ENCODE assay signal across 32 cellular contexts in genomic region chr2:30897539-30897938, GRCh38.
"Had no signal": no experiment of that assay in that cellular context is flagged by ENCODE, and none has a peak within 500 bp of the region (broad histone marks: within the 10 kb centered on the region; RNA-seq: fewer than 3 reads in every experiment).

No MANE protein-coding gene starts in this region.

- H3K36me3 ChIP-seq: ascending aorta, breast epithelium, cardiac muscle cell, colonic mucosa, esophagus muscularis mucosa, gastrocnemius medialis, heart left ventricle had no signal

- H3K27ac ChIP-seq: ascending aorta, breast epithelium, cardiac muscle cell, colonic mucosa, esophagus muscularis mucosa, foreskin keratinocyte, gastrocnemius medialis, heart left ventricle had no signal

- H3K36me3 Mint-ChIP-seq: activated naive CD4-positive, alpha-beta T cell treated with anti-CD3 and anti-CD28 coated beads, Interleukin-2, amount 10 ng/mL, durations not matched to agents 7 days and 5 days; activated naive CD4-positive, alpha-beta T cell treated with anti-CD3 and anti-CD28 coated beads, Interleukin-2, amount 50 U/mL, for 72 hours; activated naive CD8-positive, alpha-beta T cell treated with anti-CD3 and anti-CD28 coated beads, Interleukin-2, amount 10 ng/mL, durations not matched to agents 7 days and 5 days; brain had no signal

- H3K9me3 ChIP-seq: ascending aorta, colonic mucosa, gastrocnemius medialis had no signal

- H3K4me1 ChIP-seq: ascending aorta, breast epithelium, colonic mucosa, foreskin keratinocyte, gastrocnemius medialis had no signal

- DNase-seq: activated CD4-positive, alpha-beta T cell treated with anti-CD3 and anti-CD28 coated beads for 1 hour; activated CD4-positive, alpha-beta T cell treated with anti-CD3 and anti-CD28 coated beads for 4 hours; activated CD4-positive, alpha-beta T cell treated with anti-CD3 and anti-CD28 coated beads, Interleukin-2, amount 10 ng/mL, durations not matched to agents 7 days and 5 days; activated CD4-positive, alpha-beta T cell treated with anti-CD3 and anti-CD28 coated beads, Interleukin-2, amount 50 U/mL, for 48 hours; activated CD8-positive, alpha-beta memory T cell treated with anti-CD3 and anti-CD28 coated beads for 24 hours; activated CD8-positive, alpha-beta T cell treated with anti-CD3 and anti-CD28 coated beads for 36 hours; activated gamma-delta T cell; activated naive CD4-positive, alpha-beta T cell; activated naive CD4-positive, alpha-beta T cell treated with anti-CD3 and anti-CD28 coated beads, Interleukin-2, amount 10 ng/mL, durations not matched to agents 7 days and 5 days; activated naive CD8-positive, alpha-beta T cell treated with anti-CD3 and anti-CD28 coated beads, Interleukin-2, amount 10 ng/mL, durations not matched to agents 7 days and 5 days; activated T-cell treated with anti-CD3 and anti-CD28 coated beads for 4 hours; activated T-cell treated with anti-CD3 and anti-CD28 coated beads, Interleukin-2, amount 50 U/mL, for 24 hours; activated T-cell treated with anti-CD3 and anti-CD28 coated beads, Interleukin-2, amount 50 U/mL, for 72 hours; central memory CD4-positive, alpha-beta T cell; cerebellar nuclear complex; colonic mucosa; effector memory CD4-positive, alpha-beta T cell; erythroblast; foreskin keratinocyte; gastrocnemius medialis; glutamatergic neuron; heart left ventricle; T-helper 1 cell; T-helper 17 cell; T1000 had no signal

- H3K4me3 ChIP-seq: ascending aorta, breast epithelium, cardiac muscle cell, colonic mucosa, esophagus muscularis mucosa, gastrocnemius medialis, heart left ventricle had no signal

- H3K4me3 Mint-ChIP-seq: activated CD4-positive, alpha-beta T cell treated with anti-CD3 and anti-CD28 coated beads, Interleukin-2, amount 10 ng/mL, durations not matched to agents 7 days and 5 days; activated CD8-positive, alpha-beta T cell treated with anti-CD3 and anti-CD28 coated beads for 36 hours; activated naive CD4-positive, alpha-beta T cell treated with anti-CD3 and anti-CD28 coated beads, Interleukin-2, amount 10 ng/mL, durations not matched to agents 7 days and 5 days; activated naive CD8-positive, alpha-beta T cell treated with anti-CD3 and anti-CD28 coated beads, Interleukin-2, amount 10 ng/mL, durations not matched to agents 7 days and 5 days; activated T-cell treated with anti-CD3 and anti-CD28 coated beads, Interleukin-2, amount 50 U/mL, for 24 hours; activated T-cell treated with anti-CD3 and anti-CD28 coated beads, Interleukin-2, amount 50 U/mL, for 72 hours; brain; T-helper 17 cell; T-helper 2 cell treated with Interferon-gamma antibody and Interleukin-4, amounts not matched to agents 5 μg/mL and 100 μg/mL, for 36 hours had no signal

- ATAC-seq: activated CD8-positive, alpha-beta T cell treated with anti-CD3 and anti-CD28 coated beads for 36 hours; activated naive CD4-positive, alpha-beta T cell treated with anti-CD3 and anti-CD28 coated beads, Interleukin-2, amount 50 U/mL, for 72 hours; activated T-cell treated with anti-CD3 and anti-CD28 coated beads, Interleukin-2, amount 50 U/mL, for 72 hours; foreskin keratinocyte; gastrocnemius medialis; heart left ventricle; T-helper 17 cell had no signal

- H3K27me3 ChIP-seq: ascending aorta, breast epithelium, cardiac muscle cell, colonic mucosa, foreskin keratinocyte, heart left ventricle had no signal

- H3K9me3 Mint-ChIP-seq: activated CD4-positive, alpha-beta T cell treated with anti-CD3 and anti-CD28 coated beads, Interleukin-2, amount 10 ng/mL, durations not matched to agents 7 days and 5 days; activated CD8-positive, alpha-beta T cell treated with anti-CD3 and anti-CD28 coated beads for 36 hours; activated naive CD4-positive, alpha-beta T cell treated with anti-CD3 and anti-CD28 coated beads, Interleukin-2, amount 10 ng/mL, durations not matched to agents 7 days and 5 days; activated naive CD8-positive, alpha-beta T cell treated with anti-CD3 and anti-CD28 coated beads, Interleukin-2, amount 10 ng/mL, durations not matched to agents 7 days and 5 days; activated T-cell treated with anti-CD3 and anti-CD28 coated beads, Interleukin-2, amount 50 U/mL, for 24 hours; activated T-cell treated with anti-CD3 and anti-CD28 coated beads, Interleukin-2, amount 50 U/mL, for 72 hours; T-helper 2 cell treated with Interferon-gamma antibody and Interleukin-4, amounts not matched to agents 5 μg/mL and 100 μg/mL, for 36 hours had no signal

- H3K4me1 Mint-ChIP-seq: activated CD4-positive, alpha-beta T cell treated with anti-CD3 and anti-CD28 coated beads, Interleukin-2, amount 10 ng/mL, durations not matched to agents 7 days and 5 days; activated naive CD4-positive, alpha-beta T cell treated with anti-CD3 and anti-CD28 coated beads, Interleukin-2, amount 10 ng/mL, durations not matched to agents 7 days and 5 days; activated naive CD8-positive, alpha-beta T cell treated with anti-CD3 and anti-CD28 coated beads, Interleukin-2, amount 10 ng/mL, durations not matched to agents 7 days and 5 days had no signal

- H3K27me3 Mint-ChIP-seq: activated T-cell treated with anti-CD3 and anti-CD28 coated beads, Interleukin-2, amount 50 U/mL, for 24 hours; brain had no signal

- H3K27ac Mint-ChIP-seq: activated CD4-positive, alpha-beta T cell treated with anti-CD3 and anti-CD28 coated beads, Interleukin-2, amount 10 ng/mL, durations not matched to agents 7 days and 5 days; activated CD8-positive, alpha-beta T cell treated with anti-CD3 and anti-CD28 coated beads for 36 hours; activated naive CD4-positive, alpha-beta T cell treated with anti-CD3 and anti-CD28 coated beads, Interleukin-2, amount 10 ng/mL, durations not matched to agents 7 days and 5 days; activated naive CD4-positive, alpha-beta T cell treated with anti-CD3 and anti-CD28 coated beads, Interleukin-2, amount 50 U/mL, for 72 hours; activated naive CD8-positive, alpha-beta T cell treated with anti-CD3 and anti-CD28 coated beads, Interleukin-2, amount 10 ng/mL, durations not matched to agents 7 days and 5 days; activated T-cell treated with anti-CD3 and anti-CD28 coated beads, Interleukin-2, amount 50 U/mL, for 24 hours; activated T-cell treated with anti-CD3 and anti-CD28 coated beads, Interleukin-2, amount 50 U/mL, for 72 hours; brain; T-helper 17 cell; T-helper 2 cell treated with Interferon-gamma antibody and Interleukin-4, amounts not matched to agents 5 μg/mL and 100 μg/mL, for 36 hours had no signal
